ENCODE assay signal across 1 cellular context in the genomic region with DNA sequence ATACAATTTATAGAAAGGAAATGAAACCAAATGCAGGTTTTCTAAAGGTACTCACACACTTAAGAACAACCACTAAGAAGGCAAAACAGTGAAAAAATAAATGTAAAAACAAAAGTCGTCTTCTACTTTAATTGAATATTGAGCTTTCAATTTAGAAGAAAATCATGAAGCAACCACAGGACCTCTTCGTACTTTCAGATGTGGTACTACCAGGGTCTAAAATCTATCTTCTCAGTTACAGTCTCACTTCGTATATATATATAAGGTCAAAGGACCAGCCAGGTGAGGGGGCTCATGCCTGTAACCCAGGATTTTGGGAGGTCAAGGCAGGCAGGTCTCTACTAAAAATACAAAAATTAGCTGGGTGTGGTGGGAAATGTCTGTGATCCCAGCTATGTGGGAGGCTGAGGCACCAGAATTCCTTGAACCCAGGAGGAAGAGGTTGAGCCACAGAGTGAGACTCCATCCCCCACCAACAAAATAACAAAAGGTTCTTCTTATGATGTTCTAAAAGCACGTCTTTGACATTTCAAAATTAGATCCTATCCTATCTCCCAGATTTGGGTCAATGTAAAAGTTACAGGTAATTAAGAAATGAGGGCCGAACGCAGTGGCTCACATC.
TF ChIP-seq lines count a peak whose summit lies in the region.

No MANE protein-coding gene starts in this region.

TF ChIP-seq in GM23338, 12 proteins besides CTCF, POLR2A, EP300 and RAD21:
- TF ChIP-seq, protein P1, sequence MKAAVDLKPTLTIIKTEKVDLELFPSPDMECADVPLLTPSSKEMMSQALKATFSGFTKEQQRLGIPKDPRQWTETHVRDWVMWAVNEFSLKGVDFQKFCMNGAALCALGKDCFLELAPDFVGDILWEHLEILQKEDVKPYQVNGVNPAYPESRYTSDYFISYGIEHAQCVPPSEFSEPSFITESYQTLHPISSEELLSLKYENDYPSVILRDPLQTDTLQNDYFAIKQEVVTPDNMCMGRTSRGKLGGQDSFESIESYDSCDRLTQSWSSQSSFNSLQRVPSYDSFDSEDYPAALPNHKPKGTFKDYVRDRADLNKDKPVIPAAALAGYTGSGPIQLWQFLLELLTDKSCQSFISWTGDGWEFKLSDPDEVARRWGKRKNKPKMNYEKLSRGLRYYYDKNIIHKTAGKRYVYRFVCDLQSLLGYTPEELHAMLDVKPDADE (IDR thresholded peaks at IDR 0.05), result no peak
- no peak for TF ChIP-seq CREB1 (CRISPR knock-in tag; IDR thresholded peaks at IDR 0.05; ENCODE audit: low read depth)
- no peak for TF ChIP-seq ZNF331 (CRISPR knock-in tag; IDR thresholded peaks at IDR 0.05; ENCODE audit: low read depth)
